7 cellular contexts compared by ENCODE assay signal in genomic region chr19:3500429-3501101, GRCh38. TPM values are rescaled to one million over a fixed set of nuclear protein-coding genes. Genes with fewer than 3 reads are reported as not detected.
DNase-seq lines count a peak whose midpoint lies in the region; ATAC-seq, FAIRE-seq and TF ChIP-seq lines count a peak whose summit lies in the region.

Gene DOHH (minus strand): TSS chr19:3500674. CDS start chr19:3496814, 3,860 bp downstream.

- peak within 1 kb of the TSS; percentile 88 to 99 (median 97) for H3K27ac ChIP-seq in body of pancreas
- peak within 1 kb of the TSS; percentile 85 to 90 (median 86) for H3K27ac ChIP-seq in sigmoid colon

- H3K4me1 ChIP-seq in body of pancreas (peaks cover 25% of the 10 kb centered on the region), sigmoid colon (peaks cover 0 to 23% (median 15%) of the 10 kb centered on the region in 4 donors)

- TF ChIP-seq POLR2A in body of pancreas (IDR thresholded peaks at IDR 0.05) (peak in 2 of 3 donors; percentile 70 to 82), sigmoid colon (IDR thresholded peaks at IDR 0.05) (no peak)

- peak; percentile 92 for DNase-seq in NCI-H2107 treated with DMSO at 0.1 percent for 48 hours (lab: John Stamatoyannopoulos, UW; ENCODE audit: unreplicated experiment)
- peak; percentile 95 to 97 (median 96) for DNase-seq in body of pancreas
- peak; percentile 94 for DNase-seq in iPS DF 4.7 (ENCODE audit: extremely low read depth, low spot score)
- peak; percentile 97 for DNase-seq in sigmoid colon

- intact Hi-C loops in body of pancreas (cut with DNase I), result no loop called here
- intact Hi-C loops in sigmoid colon (cut with DNase I), result no loop called here

- no peaks in the 10 kb centered on the region for H3K36me3 ChIP-seq in body of pancreas (replicated peaks in 1 of 2; ENCODE audit: insufficient read depth in 1 of 2, low read depth in 2 of 2)
- H3K36me3 ChIP-seq in sigmoid colon, result peaks cover 7 to 20% (median 13%) of the 10 kb centered on the region in 4 donors

- ATAC-seq in GM18519 (IDR thresholded peaks at IDR 0.05; ENCODE audit: low FRiP score, unreplicated experiment), result peak; percentile 65
- ATAC-seq in HG03060 (IDR thresholded peaks at IDR 0.05; ENCODE audit: low read depth, unreplicated experiment), result peak; percentile 80
- ATAC-seq in body of pancreas, result peak; percentile 96

- H3K27me3 ChIP-seq in body of pancreas (no peaks in the 10 kb centered on the region), sigmoid colon (no peaks in the 10 kb centered on the region)

- WGBS in body of pancreas, 2 donors, result 0% methylated on average over 8 to 52 of the region's 52 CpGs
- WGBS in sigmoid colon, 2 donors, result 0 to 1% methylated on average over 52 of the region's 52 CpGs

- no peaks in the 10 kb centered on the region for H3K9me3 ChIP-seq in body of pancreas
- no peaks in the 10 kb centered on the region for H3K9me3 ChIP-seq in sigmoid colon

- H3K4me3 ChIP-seq in body of pancreas, result peak within 1 kb of the TSS; percentile 89 to 98
- peak within 1 kb of the TSS; percentile 82 to 95 (median 90) for H3K4me3 ChIP-seq in sigmoid colon

- no peak for TF ChIP-seq EP300 in sigmoid colon (IDR thresholded peaks at IDR 0.05)

- peak; percentile 76 for FAIRE-seq in TTC549 (lab: Jason Lieb, UNC)

- TF ChIP-seq CTCF in body of pancreas (IDR thresholded peaks at IDR 0.05), result no peak
- TF ChIP-seq CTCF in sigmoid colon (IDR thresholded peaks at IDR 0.05), result no peak

RNA-seq across cellular contexts. Expression of gene DOHH, which starts in this region (rescaled TPM):
- total RNA-seq in body of pancreas (10 to 100 TPM in 1 of 2 donors, 1 to 10 TPM in 1; 9.3 to 17.5 TPM), sigmoid colon (10 to 100 TPM; 11.7 to 18.1 (median 17.0) TPM)
- polyA plus RNA-seq in sigmoid colon, result 10 to 100 TPM in 1 of 3 donors, 1 to 10 TPM in 2; 7.2 to 22.5 (median 7.2) TPM

Comparison
In these comparisons a context has a peak if more than half of its experiments do, and no peak if none do; other contexts are left out.
1. Peak in every context shown above with its lines: DNase-seq, ATAC-seq, H3K4me3 ChIP-seq and H3K27ac ChIP-seq.
2. POLR2A ChIP-seq: peak in body of pancreas (2 of 3); none in sigmoid colon (0 of 2).